8 cellular contexts compared by ENCODE assay signal in the genomic region with DNA sequence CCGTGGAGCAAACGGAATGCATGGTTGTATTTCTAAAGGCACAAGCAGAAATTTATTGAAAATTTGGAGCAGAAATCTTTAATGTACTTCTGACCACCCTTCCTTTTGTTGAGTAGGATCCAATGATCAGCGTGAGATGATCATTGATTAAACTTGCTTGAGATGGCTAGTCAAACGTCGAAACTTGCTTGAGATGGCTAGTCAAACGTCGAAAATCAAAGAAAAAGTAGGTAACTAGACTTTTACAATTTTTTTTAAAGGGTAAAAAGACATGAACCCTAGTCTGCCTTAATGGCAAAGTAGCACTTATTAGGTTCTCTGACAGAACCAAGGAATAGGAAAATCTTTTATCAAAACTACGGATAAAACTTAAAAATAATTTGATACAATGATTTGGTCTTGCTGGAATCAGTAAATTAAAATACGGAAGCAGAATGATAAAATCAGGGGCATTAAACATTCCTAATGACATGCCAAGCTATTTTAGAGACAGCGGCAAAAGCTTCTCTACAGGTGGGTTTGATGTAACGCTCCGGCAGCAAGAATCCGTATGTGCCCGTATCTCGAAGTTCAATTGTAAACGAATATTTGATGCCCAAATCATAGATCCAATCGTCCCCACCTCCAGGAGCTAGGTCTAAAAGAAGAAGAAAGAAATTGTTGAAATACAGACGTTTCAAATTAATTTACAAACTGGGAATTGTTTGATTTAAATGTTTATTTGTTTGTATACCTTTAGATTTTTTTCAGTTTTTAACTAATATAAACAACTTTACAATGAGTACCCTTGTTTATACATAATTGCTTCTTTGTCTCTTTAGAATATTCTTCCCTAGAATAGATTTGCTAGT. TPM values are rescaled to one million over a fixed set of nuclear protein-coding genes. Genes with fewer than 3 reads are reported as not detected.
A peak's percentile ranks its signal among the peaks of the same experiment; 100 is the strongest.
DNase-seq lines count a peak whose midpoint lies in the region.

No MANE protein-coding gene starts in this region.

- H3K27me3 ChIP-seq in adipocyte (replicated peaks; ENCODE audit: control insufficient read depth, insufficient read depth, low read length) (no peaks in the 10 kb centered on the region), layer of hippocampus (ENCODE audit: control insufficient read depth, insufficient read depth, low read length) (no peaks in the 10 kb centered on the region)

- peak overlapping the region; percentile 87 for H3K27ac ChIP-seq in layer of hippocampus (ENCODE audit: low read depth, low read length)
- H3K27ac ChIP-seq in temporal lobe (ENCODE audit: low read depth, low read length): peak overlapping the region; percentile 75

- H3K4me1 ChIP-seq in adipocyte (ENCODE audit: control insufficient read depth, insufficient read depth, low read length): peaks cover 25% of the 10 kb centered on the region

- DNase-seq in T-helper 1 cell (no peak), adipocyte (ENCODE audit: low read depth) (no peak), NCI-H187 (lab: John Stamatoyannopoulos, UW) (no peak), AG08396 (ENCODE audit: low spot score) (no peak), NCI-H2171 (lab: John Stamatoyannopoulos, UW) (no peak)

- no peaks in the 10 kb centered on the region for H3K9me3 Mint-ChIP-seq in T-helper 1 cell treated with Interleukin-12 subunit alpha and Interleukin-12 subunit beta and Interleukin-4 antibody, amounts not matched to agents 30 μg/mL and 1 μg/mL, for 36 hours

- H3K4me3 ChIP-seq in adipocyte (ENCODE audit: low read length): peak overlapping the region; percentile 100

- H3K9me3 ChIP-seq in adipocyte (ENCODE audit: control insufficient read depth, low read length): no peaks in the 10 kb centered on the region

- H3K27ac Mint-ChIP-seq in T-helper 1 cell treated with Interleukin-12 subunit alpha and Interleukin-12 subunit beta and Interleukin-4 antibody, amounts not matched to agents 30 μg/mL and 1 μg/mL, for 36 hours: peak overlapping the region; percentile 96

- H3K4me3 Mint-ChIP-seq in T-helper 1 cell treated with Interleukin-12 subunit alpha and Interleukin-12 subunit beta and Interleukin-4 antibody, amounts not matched to agents 30 μg/mL and 1 μg/mL, for 36 hours: peak overlapping the region; percentile 94

- peak overlapping the region; percentile 94 for H3K9ac ChIP-seq in adipocyte (ENCODE audit: low read length)

- peaks cover 31% of the 10 kb centered on the region for H3K4me1 Mint-ChIP-seq in T-helper 1 cell treated with Interleukin-12 subunit alpha and Interleukin-12 subunit beta and Interleukin-4 antibody, amounts not matched to agents 30 μg/mL and 1 μg/mL, for 36 hours (ENCODE audit: low read depth)

- H3K27me3 Mint-ChIP-seq in T-helper 1 cell treated with Interleukin-12 subunit alpha and Interleukin-12 subunit beta and Interleukin-4 antibody, amounts not matched to agents 30 μg/mL and 1 μg/mL, for 36 hours (ENCODE audit: low read depth): peaks cover 35% of the 10 kb centered on the region

- no peaks in the 10 kb centered on the region for H3K36me3 ChIP-seq in adipocyte (ENCODE audit: control insufficient read depth, insufficient read depth, low read length, severe bottlenecking)

- peaks cover 2% of the 10 kb centered on the region for H3K36me3 Mint-ChIP-seq in T-helper 1 cell treated with Interleukin-12 subunit alpha and Interleukin-12 subunit beta and Interleukin-4 antibody, amounts not matched to agents 30 μg/mL and 1 μg/mL, for 36 hours (ENCODE audit: low read depth)

RNA-seq across cellular contexts. Expression of gene ZC3H13, which starts 0.8 kb away (rescaled TPM):
- 36.9 TPM for total RNA-seq in temporal lobe

RNA-seq across cellular contexts. Expression of gene CPB2, which starts 51.4 kb away (rescaled TPM):
- total RNA-seq in temporal lobe: not detected
